In the genomic region with DNA sequence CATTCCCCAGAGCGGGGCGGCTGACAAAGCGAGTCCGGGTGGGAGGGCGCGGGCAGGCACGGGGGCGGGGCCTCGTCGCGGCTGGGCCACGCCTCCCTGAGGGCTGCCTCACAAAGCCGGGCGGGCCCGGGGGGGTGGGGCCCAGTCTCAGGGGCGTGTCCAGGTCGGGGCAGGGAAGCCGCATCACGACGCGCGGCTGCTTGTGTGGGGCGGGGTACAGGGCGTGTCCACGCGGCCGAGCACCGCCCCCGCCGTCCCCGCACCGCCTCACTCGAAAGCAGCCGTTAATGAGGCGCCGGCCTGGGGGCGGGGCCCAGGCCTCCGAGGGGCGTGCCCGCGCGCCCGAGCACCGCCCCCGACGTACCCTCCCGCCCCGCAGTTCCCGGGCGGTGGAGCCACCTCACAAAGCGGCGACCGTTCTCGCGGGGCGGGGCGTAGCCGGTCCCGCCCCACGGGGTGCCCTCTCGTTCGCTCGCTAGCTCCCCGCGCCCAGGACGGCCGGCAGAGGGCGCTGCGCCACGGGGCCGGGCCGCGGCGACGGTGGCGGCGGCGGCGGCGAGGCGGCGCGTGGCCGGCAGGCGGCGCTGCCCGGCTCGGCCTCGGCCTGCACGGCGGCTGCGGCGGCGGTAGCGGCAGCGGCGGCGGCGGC, we compare ENCODE assay signal across 8 cellular contexts. TPM values are rescaled to one million over a fixed set of nuclear protein-coding genes. Genes with fewer than 3 reads are reported as not detected.
DNase-seq lines count a peak whose midpoint lies in the region; ATAC-seq, FAIRE-seq and TF ChIP-seq lines count a peak whose summit lies in the region.

CARM1 (plus strand) TSS at position 599 of the 649 bp plus-strand sequence. CDS start 150 bp downstream, outside the sequence.

- H2AFZ ChIP-seq in HepG2 (ENCODE audit: low read length): peak within 1 kb of the TSS; percentile 12

- peak within 1 kb of the TSS; percentile 82 for H3K9ac ChIP-seq in HepG2 (ENCODE audit: insufficient read depth, low read depth, low read length)

- intact Hi-C loops in HepG2 (cut with micrococcal nuclease; ENCODE audit: unreplicated experiment): loop anchor here (10.0 kb wide), 1 partner anchor 54 kb away; the partner anchor contains the start of genes TIMM29 and YIPF2

- no peaks in the 10 kb centered on the region for H3K27me3 ChIP-seq in HepG2 (ENCODE audit: control insufficient read depth in 1 of 2, insufficient read depth in 2 of 2, low read length in 2 of 2)

- no peaks in the 10 kb centered on the region for H3K9me3 ChIP-seq in HepG2 (ENCODE audit: low read length)

- no peaks in the 10 kb centered on the region for H3K36me3 ChIP-seq in HepG2 (replicated peaks in 1 of 2; ENCODE audit: control insufficient read depth in 1 of 2, insufficient read depth in 2 of 2, low read length in 2 of 2)

- H3K27ac ChIP-seq in HepG2 (ENCODE audit: extremely low read length, insufficient read depth, low read length): peak within 1 kb of the TSS; percentile 60

- 0% methylated on average over 2 of the region's 99 CpGs for WGBS in HepG2 (ENCODE audit: low lambda C conversion rate)

- TF ChIP-seq RAD21 in HepG2 (CRISPR knock-in tag; IDR thresholded peaks at IDR 0.05): no peak

- ATAC-seq in GM19397 (IDR thresholded peaks at IDR 0.05; ENCODE audit: unreplicated experiment): peak; percentile 77
- ATAC-seq in HG03565 (IDR thresholded peaks at IDR 0.05; ENCODE audit: unreplicated experiment): peak; percentile 74
- peak; percentile 81 for ATAC-seq in HepG2

- TF ChIP-seq EP300 in HepG2 (IDR thresholded peaks at IDR 0.05; ENCODE audit: low read depth in 2 of 2, low read length in 2 of 2): no peak
- no peak for TF ChIP-seq EP300 in HepG2 (CRISPR knock-in tag; IDR thresholded peaks at IDR 0.05; ENCODE audit: borderline replicate concordance)

- H3K4me1 ChIP-seq in HepG2 (ENCODE audit: insufficient read depth, low read length): peaks cover 54% of the 10 kb centered on the region

- peak within 1 kb of the TSS; percentile 95 for H3K4me2 ChIP-seq in HepG2 (ENCODE audit: low read depth, low read length)

- peak; percentile 54 for FAIRE-seq in HepG2 (lab: Jason Lieb, UNC)

- CTCF ChIA-PET in HepG2 (lab: Yijun Ruan, JAX; ENCODE audit: low intra/inter-chr PET ratio, low total read pairs): no interaction called here

- H3K4me3 ChIP-seq in HepG2 (replicated peaks in 1 of 3; ENCODE audit: insufficient read depth in 1 of 3, low read depth in 2 of 3, low read length in 3 of 3): peak within 1 kb of the TSS; percentile 85 to 96 (median 87)

- TF ChIP-seq POLR2A in HepG2 (IDR thresholded peaks at IDR 0.05; ENCODE audit: insufficient read depth in 1 of 2, low read depth in 2 of 2, low read length in 2 of 2): no peak

- no TSS peak for BruUV-seq in HepG2 (replicated peaks; lab: Mats Ljungman, UMichigan)

- H3K79me2 ChIP-seq in HepG2 (ENCODE audit: insufficient read depth, low read length): peaks cover 33% of the 10 kb centered on the region

- DNase-seq in CD1c-positive myeloid dendritic cell (ENCODE audit: extremely low spot score) (peak; percentile 99), NCI-H748 treated with DMSO at 0.1 percent for 48 hours (lab: John Stamatoyannopoulos, UW) (peak; percentile 93), dedifferentiated amniotic fluid mesenchymal stem cell (ENCODE audit: extremely low spot score) (peak; percentile 98), HepG2 (ENCODE audit: low spot score) (peak; percentile 92)
- peak; percentile 98 to 99 for DNase-seq in activated CD4-positive, alpha-beta T cell treated with anti-CD3 and anti-CD28 coated beads, Interleukin-2, amount 50 U/mL, for 24 hours (ENCODE audit: low read depth in 1 of 2, low spot score in 1 of 2)
- peak; percentile 98 to 99 for DNase-seq in stimulated activated CD4-positive, alpha-beta T cell treated with anti-CD3 and anti-CD28 coated beads, Interleukin-2, amount 100 ng/mL, for 48 hours

- no peaks in the 10 kb centered on the region for H4K20me1 ChIP-seq in HepG2 (ENCODE audit: insufficient read depth, low read length)

- in situ Hi-C loops in HepG2 (cut with HindIII; ENCODE audit: extremely low pct_ligation_motif_present, low pct_unique_long_range_greater_than_20kb): no loop called here

- peak; percentile 76 for TF ChIP-seq CTCF in HepG2 (CRISPR knock-in tag; IDR thresholded peaks at IDR 0.05)

- POLR2A ChIA-PET in HepG2 (lab: Yijun Ruan, JAX): interaction anchor here (0.7 to 2.4 kb wide), 2 partner anchors 35 to 298 kb away, joined by 4 to 7 read pairs; partner anchors contain the start of gene TMED1

TF ChIP-seq in HepG2, 621 proteins besides CTCF, POLR2A, EP300 and RAD21 (continues in another document):
- no peak; the same call in 1 of the 2 replicates for TF ChIP-seq REPIN1 (CRISPR knock-in tag; IDR thresholded peaks at IDR 0.05; ENCODE audit: borderline replicate concordance, low read depth)
- peak; percentile 77 for TF ChIP-seq DRAP1 (CRISPR knock-in tag; IDR thresholded peaks at IDR 0.05)
- peak; percentile 55 for TF ChIP-seq SPEN (CRISPR knock-in tag; IDR thresholded peaks at IDR 0.05; ENCODE audit: low read depth)
- TF ChIP-seq MXI1 (IDR thresholded peaks at IDR 0.05; ENCODE audit: borderline replicate concordance, low read depth, low read length): peak; percentile 65; the same call in 1 of the 3 replicates
- TF ChIP-seq ZNF543 (CRISPR knock-in tag; IDR thresholded peaks at IDR 0.05): no peak
- TF ChIP-seq SKI (IDR thresholded peaks at IDR 0.05; ENCODE audit: partially characterized antibody): peak; percentile 22
- TF ChIP-seq ZBED4 (CRISPR knock-in tag; IDR thresholded peaks at IDR 0.05; ENCODE audit: borderline replicate concordance): no peak
- 0 out of 2 replicates have a peak, but pooled peaks have one; percentile 31 for TF ChIP-seq ELF3 (CRISPR knock-in tag; IDR thresholded peaks at IDR 0.05)
- TF ChIP-seq NCOA5 (CRISPR knock-in tag; IDR thresholded peaks at IDR 0.05): no peak

RNA-seq across cellular contexts. Expression of gene CARM1, which starts in this region (rescaled TPM):
- 21.9 and 27.6 TPM in 2 replicates for total RNA-seq in HepG2 (2016; rRNA removed; fragmentation: Illumina TruSeq; extraction: Trizol)
- 8.8 and 9.4 TPM in 2 replicates for total RNA-seq in HepG2 (2016; cell fraction: cytosol; rRNA removed; fragmentation: Illumina TruSeq; extraction: Trizol; ENCODE audit: low read depth)
- total RNA-seq in HepG2 (2016; cell fraction: insoluble cytoplasmic fraction; rRNA removed; fragmentation: Illumina TruSeq; extraction: Trizol): 18.6 and 27.9 TPM in 2 replicates
- total RNA-seq in HepG2 (2016; cell fraction: membrane; rRNA removed; fragmentation: Illumina TruSeq; extraction: Trizol): 21.1 and 24.7 TPM in 2 replicates
- total RNA-seq in HepG2 (2016; cell fraction: nucleus; rRNA removed; fragmentation: Illumina TruSeq; extraction: Trizol): 16.8 and 18.1 TPM in 2 replicates
- polyA plus RNA-seq in HepG2 (2011; rRNA removed): 53.0 and 55.8 TPM in 2 replicates
- 27.6 and 51.7 TPM in 2 replicates for polyA plus RNA-seq in HepG2 (2011; cell fraction: cytosol; rRNA removed)
- polyA plus RNA-seq in HepG2 (2011; cell fraction: nucleus; rRNA removed): 83.1 and 120 TPM in 2 replicates
- 33.4 and 44.2 TPM in 2 replicates for polyA plus RNA-seq in HepG2 (2012)
- polyA plus RNA-seq in HepG2 (2016; cell fraction: cytosol; fragmentation: Illumina TruSeq; extraction: Trizol; ENCODE audit: low read depth): 12.8 and 12.9 TPM in 2 replicates
- polyA plus RNA-seq in HepG2 (2016; cell fraction: insoluble cytoplasmic fraction; fragmentation: Illumina TruSeq; extraction: Trizol; ENCODE audit: low read depth): 41.9 and 59.7 TPM in 2 replicates
- polyA plus RNA-seq in HepG2 (2016; cell fraction: membrane; fragmentation: Illumina TruSeq; extraction: Trizol; ENCODE audit: low read depth): 29.0 and 31.4 TPM in 2 replicates
- polyA plus RNA-seq in HepG2 (2016; cell fraction: nucleus; fragmentation: Illumina TruSeq; extraction: Trizol; ENCODE audit: insufficient read depth, low read depth): 54.5 and 65.3 TPM in 2 replicates
- polyA minus RNA-seq in HepG2 (2011; rRNA and poly(A)+ RNA removed; ENCODE audit: low replicate concordance): 34.3 and 76.6 TPM in 2 replicates
- polyA minus RNA-seq in HepG2 (2011; cell fraction: cytosol; rRNA and poly(A)+ RNA removed): 18.8 and 19.0 TPM in 2 replicates
- 16.2 and 20.0 TPM in 2 replicates for polyA minus RNA-seq in HepG2 (2011; cell fraction: nucleus; rRNA and poly(A)+ RNA removed)

Comparison
In these comparisons a context has a peak if more than half of its experiments do, and no peak if none do; other contexts are left out.
1. Peak in every context shown above with its lines: DNase-seq, ATAC-seq, H3K4me3 ChIP-seq and H3K27ac ChIP-seq.